In the genomic region with DNA sequence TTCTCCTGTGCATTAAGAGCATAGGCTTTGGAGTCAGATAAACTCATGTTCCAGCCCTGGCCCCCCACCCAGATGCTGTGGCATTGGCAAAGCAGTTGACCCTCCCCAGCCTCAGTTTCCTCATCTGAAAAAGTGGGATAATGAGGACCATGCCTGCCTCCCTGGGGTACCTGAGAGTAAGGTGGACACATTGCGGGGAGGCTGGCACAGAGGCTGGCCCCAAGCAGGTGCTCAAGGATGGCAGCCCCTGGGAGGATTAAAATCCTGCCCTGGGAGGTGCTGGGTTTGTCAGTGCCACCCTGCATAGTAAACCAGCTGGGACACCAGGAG, we compare ENCODE assay signal across 2 cellular contexts.
TF ChIP-seq lines count a peak whose summit lies in the region.

No MANE protein-coding gene starts in this region.

TF ChIP-seq in A549, 52 proteins besides CTCF, POLR2A, EP300 and RAD21:
- no peak for TF ChIP-seq ZFP36 (IDR thresholded peaks at IDR 0.05; ENCODE audit: borderline replicate concordance, partially characterized antibody)
- no peak for TF ChIP-seq CBX8 (IDR thresholded peaks at IDR 0.05)
- TF ChIP-seq HOXB13 (CRISPR knock-in tag; IDR thresholded peaks at IDR 0.05; ENCODE audit: low read depth) = no peak
- TF ChIP-seq FOXS1 (CRISPR knock-in tag; IDR thresholded peaks at IDR 0.05) = no peak
- TF ChIP-seq HDAC2 (IDR thresholded peaks at IDR 0.05) = no peak
- no peak for TF ChIP-seq ZSCAN20 (CRISPR knock-in tag; IDR thresholded peaks at IDR 0.05)
- no peak for TF ChIP-seq FOSB (CRISPR knock-in tag; IDR thresholded peaks at IDR 0.05)
- TF ChIP-seq NFE2L2 (conservative IDR thresholded peaks at IDR 0.05; ENCODE audit: low read length) = no peak
- TF ChIP-seq KDM5A (IDR thresholded peaks at IDR 0.05) = no peak
- TF ChIP-seq TFCP2L1 (CRISPR knock-in tag; IDR thresholded peaks at IDR 0.05) = no peak
- TF ChIP-seq EHF (CRISPR knock-in tag; IDR thresholded peaks at IDR 0.05) = no peak
- TF ChIP-seq RARB (CRISPR knock-in tag; IDR thresholded peaks at IDR 0.05) = no peak
- no peak for TF ChIP-seq HOXB5 (CRISPR knock-in tag; IDR thresholded peaks at IDR 0.05)
- no peak for TF ChIP-seq MYC (IDR thresholded peaks at IDR 0.05; ENCODE audit: borderline replicate concordance, low read length)
- TF ChIP-seq, protein P1, sequence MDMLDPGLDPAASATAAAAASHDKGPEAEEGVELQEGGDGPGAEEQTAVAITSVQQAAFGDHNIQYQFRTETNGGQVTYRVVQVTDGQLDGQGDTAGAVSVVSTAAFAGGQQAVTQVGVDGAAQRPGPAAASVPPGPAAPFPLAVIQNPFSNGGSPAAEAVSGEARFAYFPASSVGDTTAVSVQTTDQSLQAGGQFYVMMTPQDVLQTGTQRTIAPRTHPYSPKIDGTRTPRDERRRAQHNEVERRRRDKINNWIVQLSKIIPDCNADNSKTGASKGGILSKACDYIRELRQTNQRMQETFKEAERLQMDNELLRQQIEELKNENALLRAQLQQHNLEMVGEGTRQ (IDR thresholded peaks at IDR 0.05) = no peak
- TF ChIP-seq, protein P2, sequence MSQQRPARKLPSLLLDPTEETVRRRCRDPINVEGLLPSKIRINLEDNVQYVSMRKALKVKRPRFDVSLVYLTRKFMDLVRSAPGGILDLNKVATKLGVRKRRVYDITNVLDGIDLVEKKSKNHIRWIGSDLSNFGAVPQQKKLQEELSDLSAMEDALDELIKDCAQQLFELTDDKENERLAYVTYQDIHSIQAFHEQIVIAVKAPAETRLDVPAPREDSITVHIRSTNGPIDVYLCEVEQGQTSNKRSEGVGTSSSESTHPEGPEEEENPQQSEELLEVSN (IDR thresholded peaks at IDR 0.05; ENCODE audit: borderline replicate concordance, low read depth) = no peak
- no peak for TF ChIP-seq ESRRA (IDR thresholded peaks at IDR 0.05; ENCODE audit: borderline replicate concordance, low read length)
- no peak for TF ChIP-seq MAFK (IDR thresholded peaks at IDR 0.05; ENCODE audit: partially characterized antibody)
- TF ChIP-seq JUNB (IDR thresholded peaks at IDR 0.05) = no peak

TF ChIP-seq in neural cell, 6 proteins besides CTCF, POLR2A, EP300 and RAD21:
- TF ChIP-seq, protein P3, sequence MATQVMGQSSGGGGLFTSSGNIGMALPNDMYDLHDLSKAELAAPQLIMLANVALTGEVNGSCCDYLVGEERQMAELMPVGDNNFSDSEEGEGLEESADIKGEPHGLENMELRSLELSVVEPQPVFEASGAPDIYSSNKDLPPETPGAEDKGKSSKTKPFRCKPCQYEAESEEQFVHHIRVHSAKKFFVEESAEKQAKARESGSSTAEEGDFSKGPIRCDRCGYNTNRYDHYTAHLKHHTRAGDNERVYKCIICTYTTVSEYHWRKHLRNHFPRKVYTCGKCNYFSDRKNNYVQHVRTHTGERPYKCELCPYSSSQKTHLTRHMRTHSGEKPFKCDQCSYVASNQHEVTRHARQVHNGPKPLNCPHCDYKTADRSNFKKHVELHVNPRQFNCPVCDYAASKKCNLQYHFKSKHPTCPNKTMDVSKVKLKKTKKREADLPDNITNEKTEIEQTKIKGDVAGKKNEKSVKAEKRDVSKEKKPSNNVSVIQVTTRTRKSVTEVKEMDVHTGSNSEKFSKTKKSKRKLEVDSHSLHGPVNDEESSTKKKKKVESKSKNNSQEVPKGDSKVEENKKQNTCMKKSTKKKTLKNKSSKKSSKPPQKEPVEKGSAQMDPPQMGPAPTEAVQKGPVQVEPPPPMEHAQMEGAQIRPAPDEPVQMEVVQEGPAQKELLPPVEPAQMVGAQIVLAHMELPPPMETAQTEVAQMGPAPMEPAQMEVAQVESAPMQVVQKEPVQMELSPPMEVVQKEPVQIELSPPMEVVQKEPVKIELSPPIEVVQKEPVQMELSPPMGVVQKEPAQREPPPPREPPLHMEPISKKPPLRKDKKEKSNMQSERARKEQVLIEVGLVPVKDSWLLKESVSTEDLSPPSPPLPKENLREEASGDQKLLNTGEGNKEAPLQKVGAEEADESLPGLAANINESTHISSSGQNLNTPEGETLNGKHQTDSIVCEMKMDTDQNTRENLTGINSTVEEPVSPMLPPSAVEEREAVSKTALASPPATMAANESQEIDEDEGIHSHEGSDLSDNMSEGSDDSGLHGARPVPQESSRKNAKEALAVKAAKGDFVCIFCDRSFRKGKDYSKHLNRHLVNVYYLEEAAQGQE (IDR thresholded peaks at IDR 0.05; ENCODE audit: borderline replicate concordance) = no peak
- TF ChIP-seq EZH2 (IDR thresholded peaks at IDR 0.05; ENCODE audit: borderline replicate concordance, insufficient read depth, low read length, poor library complexity, severe bottlenecking) (no peak), TAF1 (IDR thresholded peaks at IDR 0.05; ENCODE audit: low read depth) (no peak), MXI1 (conservative IDR thresholded peaks at IDR 0.05; ENCODE audit: poor library complexity, severe bottlenecking) (no peak), POLR2AphosphoS5 (IDR thresholded peaks at IDR 0.05) (no peak)
